ENCODE assay signal across 17 cellular contexts in genomic region chr9:78575041-78575440, GRCh38.
"Had no signal": no experiment of that assay in that cellular context is flagged by ENCODE, and none has a peak within 500 bp of the region (broad histone marks: within the 10 kb centered on the region; RNA-seq: fewer than 3 reads in every experiment).

No MANE protein-coding gene starts in this region.

- H3K4me3 ChIP-seq: psoas muscle, thoracic aorta had no signal

- H3K36me3 ChIP-seq: brain microvascular endothelial cell, thoracic aorta had no signal

- H3K9me3 ChIP-seq: psoas muscle, thoracic aorta had no signal

- H3K27ac ChIP-seq: brain microvascular endothelial cell, foreskin keratinocyte, psoas muscle, thoracic aorta had no signal

- DNase-seq: activated CD4-positive, alpha-beta T cell treated with anti-CD3 and anti-CD28 coated beads, Interleukin-2, amount 10 ng/mL, durations not matched to agents 24 days and 14 days; activated CD4-positive, CD25-positive, alpha-beta regulatory T cell; activated CD8-positive, alpha-beta memory T cell treated with anti-CD3 and anti-CD28 coated beads, Interleukin-2, amount 50 U/mL, for 4 hours; activated CD8-positive, alpha-beta T cell treated with anti-CD3 and anti-CD28 coated beads, Interleukin-2, amount 10 ng/mL, durations not matched to agents 7 days and 5 days; activated gamma-delta T cell; activated T-cell treated with anti-CD3 and anti-CD28 coated beads, Interleukin-2, amount 50 U/mL, for 48 hours; brain microvascular endothelial cell; cortex of kidney; effector memory CD4-positive, alpha-beta T cell; immature natural killer cell; psoas muscle; stimulated activated CD4-positive, alpha-beta T cell treated with anti-CD3 and anti-CD28 coated beads, Interleukin-1b, Interleukin-23, amount 100 ng/mL, for 48 hours had no signal

- ATAC-seq: activated CD8-positive, alpha-beta T cell treated with anti-CD3 and anti-CD28 coated beads, Interleukin-2, amount 10 ng/mL, durations not matched to agents 7 days and 5 days; activated naive CD4-positive, alpha-beta T cell treated with anti-CD3 and anti-CD28 coated beads, Interleukin-2, amount 50 U/mL, for 72 hours; psoas muscle; sciatic nerve; stimulated activated effector memory CD8-positive, alpha-beta T cell treated with anti-CD3 and anti-CD28 coated beads, Interleukin-12 subunit alpha, Interleukin-12 subunit beta, amount 100 ng/mL, for 72 hours had no signal

- H3K27me3 ChIP-seq: brain microvascular endothelial cell, foreskin keratinocyte had no signal
